ENCODE assay signal across 18 cellular contexts in the genomic region with DNA sequence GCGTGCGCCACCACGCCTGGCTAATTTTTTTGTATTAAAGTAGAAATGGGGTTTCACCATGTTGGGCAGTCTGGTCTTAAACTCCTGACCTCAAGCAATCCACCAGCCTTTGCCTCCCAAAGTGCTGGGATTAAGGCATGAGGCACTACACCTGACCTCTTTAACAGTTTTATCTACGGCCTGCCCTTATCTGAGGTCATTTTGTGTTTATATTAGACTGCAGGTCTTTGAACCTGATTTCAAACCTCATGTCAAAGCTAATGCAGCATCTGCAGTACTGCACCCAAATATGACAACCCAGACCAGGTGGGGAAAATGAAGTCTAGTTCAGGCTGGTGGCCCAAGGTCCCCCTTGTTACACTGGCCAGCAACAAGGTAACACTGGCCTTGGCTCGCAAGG.
DNase-seq lines count a peak whose midpoint lies in the region; ATAC-seq, FAIRE-seq and TF ChIP-seq lines count a peak whose summit lies in the region.
"Had no signal": no experiment of that assay in that cellular context is flagged by ENCODE, and none has a peak within 500 bp of the region (broad histone marks: within the 10 kb centered on the region; RNA-seq: fewer than 3 reads in every experiment).

No MANE protein-coding gene starts in this region.

- BruUV-seq in HepG2 (replicated peaks; lab: Mats Ljungman, UMichigan): no TSS peak

- H3K27ac ChIP-seq in HepG2 (ENCODE audit: extremely low read length, insufficient read depth, low read length): no peak overlapping the region
- no peak overlapping the region for H3K27ac ChIP-seq in pancreas
- H3K27ac ChIP-seq in coronary artery: no peak overlapping the region
- H3K27ac ChIP-seq: BLaER1 treated with 17β-estradiol and CSF1 and Interleukin-3, amounts not matched to agents 10 nM and 100 nM; GM23248; HL-60 had no signal

- H3K36me3 ChIP-seq in HepG2 (replicated peaks in 1 of 2; ENCODE audit: control insufficient read depth in 1 of 2, insufficient read depth in 2 of 2, low read length in 2 of 2): no peaks in the 10 kb centered on the region
- no peaks in the 10 kb centered on the region for H3K36me3 ChIP-seq in pancreas
- H3K36me3 ChIP-seq: BLaER1 treated with 17β-estradiol and CSF1 and Interleukin-3, amounts not matched to agents 10 nM and 100 nM had no signal

- FAIRE-seq in HepG2 (lab: Jason Lieb, UNC): no peak
- FAIRE-seq in pancreas (lab: Jason Lieb, UNC): no peak

- H3K36me3 Mint-ChIP-seq in activated CD8-positive, alpha-beta memory T cell treated with anti-CD3 and anti-CD28 coated beads, Interleukin-2, amount 10 ng/mL, durations not matched to agents 7 days and 5 days: no peaks in the 10 kb centered on the region
- H3K36me3 Mint-ChIP-seq: CD8-positive, alpha-beta T cell had no signal

- ATAC-seq in activated CD8-positive, alpha-beta memory T cell treated with anti-CD3 and anti-CD28 coated beads, Interleukin-2, amount 10 ng/mL, durations not matched to agents 7 days and 5 days: no peak
- ATAC-seq in HepG2: peak; percentile 26; the same call in 1 of the 3 replicates
- ATAC-seq in pancreas: peak in 3 of 4 donors; percentile 24 to 62 (median 33)
- ATAC-seq: CD8-positive, alpha-beta T cell; HCT116 had no signal

- peaks cover 13% of the 10 kb centered on the region for H3K4me1 Mint-ChIP-seq in activated CD8-positive, alpha-beta memory T cell treated with anti-CD3 and anti-CD28 coated beads, Interleukin-2, amount 10 ng/mL, durations not matched to agents 7 days and 5 days

- H3K27me3 ChIP-seq in HepG2 (ENCODE audit: control insufficient read depth in 1 of 2, insufficient read depth in 2 of 2, low read length in 2 of 2) (no peaks in the 10 kb centered on the region; a peak in 1 of 5 replicates), pancreas (no peaks in the 10 kb centered on the region)
- H3K27me3 ChIP-seq: BLaER1 treated with 17β-estradiol and CSF1 and Interleukin-3, amounts not matched to agents 10 nM and 100 nM had no signal

- H3K4me3 ChIP-seq in HepG2 (replicated peaks in 1 of 3; ENCODE audit: insufficient read depth in 1 of 3, low read depth in 2 of 3, low read length in 3 of 3): no peak overlapping the region
- H3K4me3 ChIP-seq in pancreas: no peak overlapping the region
- no peak overlapping the region for H3K4me3 ChIP-seq in coronary artery
- H3K4me3 ChIP-seq: BLaER1 treated with 17β-estradiol and CSF1 and Interleukin-3, amounts not matched to agents 10 nM and 100 nM; GM23248 had no signal

- H3K9me3 Mint-ChIP-seq in activated CD8-positive, alpha-beta memory T cell treated with anti-CD3 and anti-CD28 coated beads, Interleukin-2, amount 10 ng/mL, durations not matched to agents 7 days and 5 days (ENCODE audit: low read depth): no peaks in the 10 kb centered on the region
- H3K9me3 Mint-ChIP-seq: CD8-positive, alpha-beta T cell; HFFc6 had no signal

- H3K79me2 ChIP-seq in HepG2 (ENCODE audit: insufficient read depth, low read length): no peaks in the 10 kb centered on the region

- in situ Hi-C loops in HepG2 (cut with HindIII; ENCODE audit: extremely low pct_ligation_motif_present, low pct_unique_long_range_greater_than_20kb): no loop called here

- CTCF ChIA-PET in activated CD8-positive, alpha-beta memory T cell treated with anti-CD3 and anti-CD28 coated beads, Interleukin-2, amount 10 ng/mL, durations not matched to agents 7 days and 5 days (lab: Charles Lee): no interaction called here
- CTCF ChIA-PET in HepG2 (lab: Yijun Ruan, JAX; ENCODE audit: low intra/inter-chr PET ratio, low total read pairs): no interaction called here

- no peak overlapping the region for H3K9ac ChIP-seq in HepG2 (ENCODE audit: insufficient read depth, low read depth, low read length)
- H3K9ac ChIP-seq: BLaER1 treated with 17β-estradiol and CSF1 and Interleukin-3, amounts not matched to agents 10 nM and 100 nM; GM23248 had no signal

- peaks cover 4% of the 10 kb centered on the region for H3K27me3 Mint-ChIP-seq in activated CD8-positive, alpha-beta memory T cell treated with anti-CD3 and anti-CD28 coated beads, Interleukin-2, amount 10 ng/mL, durations not matched to agents 7 days and 5 days

- DNase-seq in activated CD8-positive, alpha-beta memory T cell treated with anti-CD3 and anti-CD28 coated beads, Interleukin-2, amount 50 U/mL, for 48 hours: peak; percentile 28
- DNase-seq in activated CD8-positive, alpha-beta memory T cell treated with anti-CD3 and anti-CD28 coated beads, Interleukin-2, amount 10 ng/mL, durations not matched to agents 7 days and 5 days: no peak
- DNase-seq in HepG2 (ENCODE audit: low spot score) (no peak), pancreas (peak in 1 of 6 donors; percentile 11), OCI-M2 (lab: John Stamatoyannopoulos, UW; ENCODE audit: unreplicated experiment) (no peak), coronary artery (ENCODE audit: low spot score) (no peak)
- DNase-seq: Calu3; CD8-positive, alpha-beta T cell; DMS79 treated with DMSO at 0.1 percent for 48 hours; GF-D8; GM23248; H7; HFFc6; IMR-90 had no signal

- H4K20me1 ChIP-seq in HepG2 (ENCODE audit: insufficient read depth, low read length): no peaks in the 10 kb centered on the region
- H4K20me1 ChIP-seq: BLaER1 treated with 17β-estradiol and CSF1 and Interleukin-3, amounts not matched to agents 10 nM and 100 nM had no signal

- POLR2A ChIA-PET in HepG2 (lab: Yijun Ruan, JAX): no interaction called here

- 0 out of 2 replicates have a peak overlapping the region, but pooled peaks have one; percentile 10 for H3K4me2 ChIP-seq in HepG2 (ENCODE audit: low read depth, low read length)
- H3K4me2 ChIP-seq: BLaER1 treated with 17β-estradiol and CSF1 and Interleukin-3, amounts not matched to agents 10 nM and 100 nM had no signal

- TF ChIP-seq CTCF in HepG2 (CRISPR knock-in tag; IDR thresholded peaks at IDR 0.05) (no peak), pancreas (IDR thresholded peaks at IDR 0.05) (no peak), coronary artery (IDR thresholded peaks at IDR 0.05) (no peak)

- no peak for TF ChIP-seq EP300 in HepG2 (IDR thresholded peaks at IDR 0.05; ENCODE audit: low read depth in 2 of 2, low read length in 2 of 2)
- no peak for TF ChIP-seq EP300 in HepG2 (CRISPR knock-in tag; IDR thresholded peaks at IDR 0.05; ENCODE audit: borderline replicate concordance)

- H3K27ac Mint-ChIP-seq in activated CD8-positive, alpha-beta memory T cell treated with anti-CD3 and anti-CD28 coated beads, Interleukin-2, amount 10 ng/mL, durations not matched to agents 7 days and 5 days: no peak overlapping the region
- H3K27ac Mint-ChIP-seq: B cell; CD8-positive, alpha-beta T cell; HFFc6 had no signal

- WGBS in HepG2 (ENCODE audit: low lambda C conversion rate): 64% methylated on average over 5 of the region's 5 CpGs
- WGBS in pancreas, 2 donors: 72 to 80% methylated on average over 5 of the region's 5 CpGs

- H3K4me1 ChIP-seq in HepG2 (ENCODE audit: insufficient read depth, low read length) (peaks cover 72% of the 10 kb centered on the region), pancreas (peaks cover 15 to 35% (median 19%) of the 10 kb centered on the region in 3 donors)

- no peaks in the 10 kb centered on the region for H3K9me3 ChIP-seq in HepG2 (ENCODE audit: low read length)
- no peaks in the 10 kb centered on the region for H3K9me3 ChIP-seq in pancreas

- no peak for TF ChIP-seq POLR2A in HepG2 (IDR thresholded peaks at IDR 0.05; ENCODE audit: insufficient read depth in 1 of 2, low read depth in 2 of 2, low read length in 2 of 2)

- H3K4me3 Mint-ChIP-seq in activated CD8-positive, alpha-beta memory T cell treated with anti-CD3 and anti-CD28 coated beads, Interleukin-2, amount 10 ng/mL, durations not matched to agents 7 days and 5 days: no peak overlapping the region
- H3K4me3 Mint-ChIP-seq: B cell; CD8-positive, alpha-beta T cell; HFFc6 had no signal

- no peak for TF ChIP-seq RAD21 in HepG2 (CRISPR knock-in tag; IDR thresholded peaks at IDR 0.05)

- H2AFZ ChIP-seq in HepG2 (ENCODE audit: low read length): no peak overlapping the region
- H2AFZ ChIP-seq: GM23248 had no signal

- intact Hi-C loops in HepG2 (cut with micrococcal nuclease; ENCODE audit: unreplicated experiment) (no loop called here), pancreas (cut with DNase I) (no loop called here)

TF ChIP-seq in HepG2, 621 proteins besides CTCF, POLR2A, EP300 and RAD21 (continues in another document):
- TF ChIP-seq HOXA3 (CRISPR knock-in tag; IDR thresholded peaks at IDR 0.05) (peak; percentile 12; the same call in 1 of the 2 replicates), PHF21A (CRISPR knock-in tag; IDR thresholded peaks at IDR 0.05) (peak; percentile 53; the same call in 1 of the 2 replicates), MEIS2 (CRISPR knock-in tag; IDR thresholded peaks at IDR 0.05) (0 out of 2 replicates have a peak, but pooled peaks have one; percentile 30), HMGXB4 (CRISPR knock-in tag; IDR thresholded peaks at IDR 0.05; ENCODE audit: borderline replicate concordance in 1 of 2, low read depth in 1 of 2) (no peak), DNMT1 (CRISPR knock-in tag; IDR thresholded peaks at IDR 0.05) (no peak), ISL2 (CRISPR knock-in tag; IDR thresholded peaks at IDR 0.05) (peak; percentile 54; the same call in 1 of the 2 replicates), TFDP1 (CRISPR knock-in tag; IDR thresholded peaks at IDR 0.05; ENCODE audit: borderline replicate concordance) (peak; percentile 31; the same call in 1 of the 2 replicates), ZNF83 (CRISPR knock-in tag; IDR thresholded peaks at IDR 0.05; ENCODE audit: borderline replicate concordance) (no peak), TCF7 (IDR thresholded peaks at IDR 0.05; ENCODE audit: low read depth) (0 out of 2 replicates have a peak, but pooled peaks have one; percentile 14)
